In genomic region chr11:41879186-41879738, GRCh38 we compare ENCODE assay signal across 1 cellular context.
A peak's percentile ranks its signal among the peaks of the same experiment; 100 is the strongest.
TF ChIP-seq lines count a peak whose summit lies in the region.

No MANE protein-coding gene starts in this region.

TF ChIP-seq in A549, 52 proteins besides CTCF, POLR2A, EP300 and RAD21:
- TF ChIP-seq MAFK (IDR thresholded peaks at IDR 0.05; ENCODE audit: partially characterized antibody) (peak; percentile 66), RCOR1 (IDR thresholded peaks at IDR 0.05; ENCODE audit: low read depth, low read length) (no peak), NFE2L2 (conservative IDR thresholded peaks at IDR 0.05; ENCODE audit: low read length) (peak; percentile 48)
